Comparison of ENCODE assay signal across 26 cellular contexts in genomic region chr12:117522559-117522958, GRCh38.
"Had no signal": no experiment of that assay in that cellular context is flagged by ENCODE, and none has a peak within 500 bp of the region (broad histone marks: within the 10 kb centered on the region; RNA-seq: fewer than 3 reads in every experiment).

No MANE protein-coding gene starts in this region.

- H3K4me3 Mint-ChIP-seq: activated naive CD8-positive, alpha-beta T cell treated with anti-CD3 and anti-CD28 coated beads for 36 hours; central memory CD8-positive, alpha-beta T cell; memory B cell; natural killer cell treated with Interleukin-12 subunit alpha and Interleukin-12 subunit beta and Interleukin-15 and Interleukin-18, amount 100 ng/mL, for 72 hours; stimulated activated naive B cell treated with anti-CD40 and anti-IgM and Interleukin-4, amounts not matched to agents 10 μg/mL and 1 μg/mL and 100 μg/mL, for 72 hours; T-helper 17 cell had no signal

- H3K4me1 Mint-ChIP-seq: activated naive CD8-positive, alpha-beta T cell treated with anti-CD3 and anti-CD28 coated beads for 36 hours; central memory CD8-positive, alpha-beta T cell; memory B cell; stimulated activated naive B cell treated with anti-CD40 and anti-IgM and Interleukin-4, amounts not matched to agents 10 μg/mL and 1 μg/mL and 100 μg/mL, for 72 hours; T-helper 17 cell had no signal

- H3K4me3 ChIP-seq: breast epithelium, heart right ventricle, ovary, prostate gland, right lobe of liver, smooth muscle cell, thoracic aorta, upper lobe of left lung had no signal

- H3K36me3 Mint-ChIP-seq: activated naive CD8-positive, alpha-beta T cell treated with anti-CD3 and anti-CD28 coated beads for 36 hours; memory B cell; natural killer cell treated with Interleukin-12 subunit alpha and Interleukin-12 subunit beta and Interleukin-15 and Interleukin-18, amount 100 ng/mL, for 72 hours; stimulated activated naive B cell treated with anti-CD40 and anti-IgM and Interleukin-4, amounts not matched to agents 10 μg/mL and 1 μg/mL and 100 μg/mL, for 72 hours had no signal

- H3K27ac ChIP-seq: breast epithelium, heart right ventricle, ovary, prostate gland, right lobe of liver, thoracic aorta, upper lobe of left lung had no signal

- H3K36me3 ChIP-seq: breast epithelium, heart right ventricle, ovary, prostate gland, right lobe of liver, thoracic aorta, upper lobe of left lung had no signal

- H3K4me1 ChIP-seq: breast epithelium had no signal

- H3K9me3 ChIP-seq: breast epithelium, ovary, prostate gland, right lobe of liver, thoracic aorta, upper lobe of left lung had no signal

- H3K4me2 ChIP-seq: smooth muscle cell had no signal

- H3K27me3 Mint-ChIP-seq: activated naive CD8-positive, alpha-beta T cell treated with anti-CD3 and anti-CD28 coated beads for 36 hours; central memory CD8-positive, alpha-beta T cell; stimulated activated naive B cell treated with anti-CD40 and anti-IgM and Interleukin-4, amounts not matched to agents 10 μg/mL and 1 μg/mL and 100 μg/mL, for 72 hours; T-helper 17 cell had no signal

- DNase-seq: activated CD4-positive, alpha-beta T cell treated with anti-CD3 and anti-CD28 coated beads for 4 hours; activated CD4-positive, alpha-beta T cell treated with anti-CD3 and anti-CD28 coated beads, Interleukin-2, amount 50 U/mL, for 48 hours; activated CD4-positive, CD25-positive, alpha-beta regulatory T cell; activated naive CD4-positive, alpha-beta T cell treated with Interleukin-2 at 50 U/mL for 16 hours; activated naive CD8-positive, alpha-beta T cell treated with anti-CD3 and anti-CD28 coated beads for 36 hours; activated T-cell treated with anti-CD3 and anti-CD28 coated beads, Interleukin-2, amount 50 U/mL, for 48 hours; amniotic stem cell; effector memory CD4-positive, alpha-beta T cell; heart right ventricle; kidney glomerular epithelial cell; ovary; right lobe of liver; stimulated activated CD4-positive, alpha-beta T cell treated with anti-CD3 and anti-CD28 coated beads, Interleukin-15, amount 100 ng/mL, for 24 hours; stimulated activated CD8-positive, alpha-beta memory T cell treated with anti-CD3 and anti-CD28 coated beads, Interleukin-4, amount 100 ng/mL, for 48 hours; stimulated activated naive B cell treated with anti-CD40 and anti-IgM and Interleukin-4, amounts not matched to agents 10 μg/mL and 1 μg/mL and 100 μg/mL, for 72 hours; SW 1271; T-helper 17 cell; upper lobe of left lung had no signal

- H3K9me3 Mint-ChIP-seq: activated naive CD8-positive, alpha-beta T cell treated with anti-CD3 and anti-CD28 coated beads for 36 hours; stimulated activated naive B cell treated with anti-CD40 and anti-IgM and Interleukin-4, amounts not matched to agents 10 μg/mL and 1 μg/mL and 100 μg/mL, for 72 hours had no signal

- H3K27ac Mint-ChIP-seq: activated naive CD8-positive, alpha-beta T cell treated with anti-CD3 and anti-CD28 coated beads for 36 hours; memory B cell; natural killer cell treated with Interleukin-12 subunit alpha and Interleukin-12 subunit beta and Interleukin-15 and Interleukin-18, amount 100 ng/mL, for 72 hours; stimulated activated naive B cell treated with anti-CD40 and anti-IgM and Interleukin-4, amounts not matched to agents 10 μg/mL and 1 μg/mL and 100 μg/mL, for 72 hours; T-helper 17 cell had no signal

- ATAC-seq: esophagus mucosa; heart right ventricle; natural killer cell treated with Interleukin-12 subunit alpha and Interleukin-12 subunit beta and Interleukin-15 and Interleukin-18, amount 100 ng/mL, for 72 hours; right lobe of liver; stimulated activated naive B cell treated with anti-CD40 and anti-IgM and Interleukin-4, amounts not matched to agents 10 μg/mL and 1 μg/mL and 100 μg/mL, for 72 hours; T-helper 17 cell had no signal

- H3K27me3 ChIP-seq: breast epithelium, ovary, right lobe of liver, upper lobe of left lung had no signal
